ENCODE assay signal across 8 cellular contexts in genomic region chr17:28750178-28751047, GRCh38. TPM values are rescaled to one million over a fixed set of nuclear protein-coding genes. Genes with fewer than 3 reads are reported as not detected.
A peak's percentile ranks its signal among the peaks of the same experiment; 100 is the strongest.
DNase-seq lines count a peak whose midpoint lies in the region; TF ChIP-seq lines count a peak whose summit lies in the region.

No MANE protein-coding gene starts in this region.

- CTCF ChIA-PET in SK-N-SH (lab: Yijun Ruan, JAX), result interaction anchor here (0.6 to 20.4 kb wide), 29 partner anchors 9 to 213 kb away, joined by 3 to 612 read pairs (median 4); partner anchors contain the start of genes BLTP2, DHRS13, FLOT2 and NEK8
- CTCF ChIA-PET in activated naive CD4-positive, alpha-beta T cell treated with anti-CD3 and anti-CD28 coated beads, Interleukin-2, amount 10 ng/mL, durations not matched to agents 7 days and 5 days (lab: Charles Lee), result interaction anchor here (0.6 to 15.0 kb wide), 16 partner anchors 10 to 367 kb away, joined by 3 to 415 read pairs (median 3); partner anchors contain the start of genes NEK8, RPL23A and TLCD1

- no peaks in the 10 kb centered on the region for H3K27me3 ChIP-seq in HAP-1 (ENCODE audit: low read depth)
- H3K27me3 ChIP-seq in SK-N-SH (ENCODE audit: insufficient read depth), result no peaks in the 10 kb centered on the region
- no peaks in the 10 kb centered on the region for H3K27me3 ChIP-seq in thymus (ENCODE audit: control insufficient read depth, insufficient read depth)

- WGBS in SK-N-SH (ENCODE audit: low lambda C conversion rate), result 37% methylated on average over 20 of the region's 20 CpGs
- WGBS in thymus, result 55% methylated on average over 20 of the region's 20 CpGs

- POLR2A ChIA-PET in SK-N-SH (lab: Yijun Ruan, JAX), result interaction anchor here (0.6 to 2.9 kb wide), 2 partner anchors 23 to 31 kb away, joined by 3 to 52 read pairs; partner anchors contain the start of genes NEK8, RPL23A and TLCD1

- H3K9ac ChIP-seq in SK-N-SH, result peak overlapping the region; percentile 41; the same call in 1 of the 2 replicates

- peaks cover 38% of the 10 kb centered on the region for H3K4me1 Mint-ChIP-seq in activated naive CD4-positive, alpha-beta T cell treated with anti-CD3 and anti-CD28 coated beads, Interleukin-2, amount 10 ng/mL, durations not matched to agents 7 days and 5 days
- H3K4me1 Mint-ChIP-seq in osteocyte (ENCODE audit: unreplicated experiment), result peaks cover 23% of the 10 kb centered on the region

- in situ Hi-C loops in HAP-1 (cut with MboI; ENCODE audit: low sequenced_read_pairs), result loop anchor here (10.0 kb wide), 1 partner anchor 134 kb away; no protein-coding TSS in a partner anchor

- peak overlapping the region; percentile 55 for H3K27ac Mint-ChIP-seq in activated naive CD4-positive, alpha-beta T cell treated with anti-CD3 and anti-CD28 coated beads, Interleukin-2, amount 10 ng/mL, durations not matched to agents 7 days and 5 days
- peak overlapping the region; percentile 63 for H3K27ac Mint-ChIP-seq in osteocyte (ENCODE audit: unreplicated experiment)

- H3K4me3 ChIP-seq in HAP-1, result no peak overlapping the region
- peak overlapping the region in 1 of 2 experiments; percentile 33; a peak in 1 of 4 replicates for H3K4me3 ChIP-seq in SK-N-SH (ENCODE audit: low read depth in 2 of 2, low read length in 1 of 2)
- no peak overlapping the region for H3K4me3 ChIP-seq in thymus (ENCODE audit: low read length)

- H3K4me3 Mint-ChIP-seq in activated naive CD4-positive, alpha-beta T cell treated with anti-CD3 and anti-CD28 coated beads, Interleukin-2, amount 10 ng/mL, durations not matched to agents 7 days and 5 days, result no peak overlapping the region
- H3K4me3 Mint-ChIP-seq in osteocyte (ENCODE audit: unreplicated experiment), result no peak overlapping the region

- peaks cover 7% of the 10 kb centered on the region; the same call in 1 of the 2 replicates for H3K4me1 ChIP-seq in HAP-1
- H3K4me1 ChIP-seq in SK-N-SH (ENCODE audit: control insufficient read depth in 1 of 2, insufficient read depth in 2 of 2, low read depth in 1 of 2, low read length in 1 of 2), result peaks cover 22 to 32% of the 10 kb centered on the region in 2 experiments; a peak in 3 of 4 replicates
- H3K4me1 ChIP-seq in thymus (ENCODE audit: control insufficient read depth, insufficient read depth, low read length), result peaks cover 17% of the 10 kb centered on the region

- H3K27ac ChIP-seq in SK-N-SH (ENCODE audit: low read depth in 2 of 2, low read length in 1 of 2) (peak overlapping the region; percentile 36 to 44; a peak in 2 of 4 replicates), thymus (ENCODE audit: low read depth) (peak overlapping the region; percentile 15)

- H4K20me1 ChIP-seq in SK-N-SH (ENCODE audit: insufficient read depth), result peaks cover 62% of the 10 kb centered on the region

- H3K9me3 ChIP-seq in HAP-1, result no peaks in the 10 kb centered on the region
- no peaks in the 10 kb centered on the region for H3K9me3 ChIP-seq in SK-N-SH
- H3K9me3 ChIP-seq in thymus (ENCODE audit: control insufficient read depth), result no peaks in the 10 kb centered on the region

- no peak overlapping the region for H2AFZ ChIP-seq in SK-N-SH (ENCODE audit: low read depth)

- H3K27me3 Mint-ChIP-seq in activated naive CD4-positive, alpha-beta T cell treated with anti-CD3 and anti-CD28 coated beads, Interleukin-2, amount 10 ng/mL, durations not matched to agents 7 days and 5 days, result no peaks in the 10 kb centered on the region
- no peaks in the 10 kb centered on the region for H3K27me3 Mint-ChIP-seq in osteocyte (ENCODE audit: unreplicated experiment)

- H3K9me2 ChIP-seq in SK-N-SH, result no peaks in the 10 kb centered on the region

- peaks cover 21% of the 10 kb centered on the region for H3K36me3 Mint-ChIP-seq in activated naive CD4-positive, alpha-beta T cell treated with anti-CD3 and anti-CD28 coated beads, Interleukin-2, amount 10 ng/mL, durations not matched to agents 7 days and 5 days
- H3K36me3 Mint-ChIP-seq in osteocyte (ENCODE audit: unreplicated experiment), result peaks cover 11% of the 10 kb centered on the region

- TF ChIP-seq CTCF in SK-N-SH (IDR thresholded peaks at IDR 0.05), result peak; percentile 97
- TF ChIP-seq CTCF in osteocyte (IDR thresholded peaks at IDR 0.05), result peak; percentile 100

- H3K36me3 ChIP-seq in HAP-1 (replicated peaks) (peaks cover 65% of the 10 kb centered on the region), SK-N-SH (replicated peaks in 1 of 2; ENCODE audit: control insufficient read depth in 1 of 2, insufficient read depth in 2 of 2, low read length in 1 of 2) (peaks cover 34 to 41% of the 10 kb centered on the region in 2 experiments), thymus (ENCODE audit: control insufficient read depth, insufficient read depth) (peaks cover 31% of the 10 kb centered on the region)

- no peak overlapping the region for H3K4me2 ChIP-seq in SK-N-SH

- TF ChIP-seq RAD21 in SK-N-SH (IDR thresholded peaks at IDR 0.05; ENCODE audit: low read length), result peak; percentile 86

- peaks cover 44% of the 10 kb centered on the region for H3K79me2 ChIP-seq in SK-N-SH (ENCODE audit: insufficient read depth)

- DNase-seq in EL, result peak; percentile 91
- peak; percentile 88 to 96 for DNase-seq in HAP-1 (ENCODE audit: low spot score in 2 of 2)
- DNase-seq in NCI-H1105 (lab: John Stamatoyannopoulos, UW), result peak; percentile 79
- peak; percentile 87 for DNase-seq in SK-N-SH
- peak; percentile 94 for DNase-seq in activated naive CD4-positive, alpha-beta T cell treated with anti-CD3 and anti-CD28 coated beads, Interleukin-2, amount 10 ng/mL, durations not matched to agents 7 days and 5 days
- DNase-seq in globus pallidus (ENCODE audit: low spot score), result peak; percentile 91
- peak; percentile 97 for DNase-seq in osteocyte (ENCODE audit: extremely low spot score, unreplicated experiment)

- H3K9me3 Mint-ChIP-seq in activated naive CD4-positive, alpha-beta T cell treated with anti-CD3 and anti-CD28 coated beads, Interleukin-2, amount 10 ng/mL, durations not matched to agents 7 days and 5 days, result no peaks in the 10 kb centered on the region
- H3K9me3 Mint-ChIP-seq in osteocyte (ENCODE audit: unreplicated experiment), result no peaks in the 10 kb centered on the region

- peak in 1 of 2 experiments; percentile 18; a peak in 1 of 4 replicates for TF ChIP-seq EP300 in SK-N-SH (IDR thresholded peaks at IDR 0.05; ENCODE audit: borderline replicate concordance in 1 of 2, low read depth in 1 of 2, low read length in 1 of 2)

- H3F3A ChIP-seq in SK-N-SH (replicated peaks; ENCODE audit: insufficient read depth), result peaks cover 27% of the 10 kb centered on the region

TF ChIP-seq in SK-N-SH, 30 proteins besides CTCF, POLR2A, EP300 and RAD21 (continues in another document):
- TF ChIP-seq SMC3 (IDR thresholded peaks at IDR 0.05; ENCODE audit: low read depth, low read length) (peak; percentile 97), MAX (IDR thresholded peaks at IDR 0.05; ENCODE audit: low read depth) (peak; percentile 49; the same call in 1 of the 2 replicates), RFX5 (IDR thresholded peaks at IDR 0.05; ENCODE audit: low read length) (peak; percentile 40; the same call in 1 of the 2 replicates), TCF12 (IDR thresholded peaks at IDR 0.05) (no peak), RXRA (IDR thresholded peaks at IDR 0.05; ENCODE audit: borderline replicate concordance, low read depth) (no peak), JUND (IDR thresholded peaks at IDR 0.05) (no peak), RCOR1 (IDR thresholded peaks at IDR 0.05; ENCODE audit: low read length) (peak; percentile 23; the same call in 1 of the 2 replicates), ZBTB33 (IDR thresholded peaks at IDR 0.05; ENCODE audit: borderline replicate concordance, low read depth) (no peak), MXI1 (IDR thresholded peaks at IDR 0.05; ENCODE audit: low read depth, low read length) (peak; percentile 42; the same call in 1 of the 2 replicates), TEAD4 (IDR thresholded peaks at IDR 0.05; ENCODE audit: borderline replicate concordance, insufficient read depth) (no peak)

RNA-seq across cellular contexts. Expression of gene TRAF4, which starts 6.6 kb away (rescaled TPM):
- 95.7 and 104 TPM in 2 replicates for polyA plus RNA-seq in SK-N-SH (2012; rRNA removed)
- polyA plus RNA-seq in SK-N-SH (2012; cell fraction: cytosol; rRNA removed), result 25.9 and 50.9 TPM in 2 replicates
- polyA plus RNA-seq in SK-N-SH (2012; cell fraction: nucleus; rRNA removed), result 357 and 400 TPM in 2 replicates
- total RNA-seq in osteocyte, result 76.1 and 95.5 TPM in 2 replicates
- polyA plus RNA-seq in thymus, result 29.3 TPM

RNA-seq across cellular contexts. Expression of gene NEK8, which starts 21.8 kb away (rescaled TPM):
- polyA plus RNA-seq in SK-N-SH (2012; rRNA removed), result 6.0 and 11.0 TPM in 2 replicates
- 3.3 and 3.7 TPM in 2 replicates for polyA plus RNA-seq in SK-N-SH (2012; cell fraction: cytosol; rRNA removed)
- polyA plus RNA-seq in SK-N-SH (2012; cell fraction: nucleus; rRNA removed), result 26.3 and 30.9 TPM in 2 replicates
- total RNA-seq in osteocyte, result 8.5 and 9.9 TPM in 2 replicates
- 5.1 TPM for polyA plus RNA-seq in thymus

RNA-seq across cellular contexts. Expression of gene TLCD1, which starts 24.4 kb away (rescaled TPM):
- 18.3 and 21.6 TPM in 2 replicates for polyA plus RNA-seq in SK-N-SH (2012; rRNA removed)
- polyA plus RNA-seq in SK-N-SH (2012; cell fraction: cytosol; rRNA removed), result 15.0 and 18.4 TPM in 2 replicates
- 6.5 and 7.8 TPM in 2 replicates for polyA plus RNA-seq in SK-N-SH (2012; cell fraction: nucleus; rRNA removed)
- 3.8 and 5.8 TPM in 2 replicates for total RNA-seq in osteocyte
- polyA plus RNA-seq in thymus, result 9.2 TPM

RNA-seq across cellular contexts. Expression of gene RPL23A, which starts 30.6 kb away (rescaled TPM):
- polyA plus RNA-seq in SK-N-SH (2012; rRNA removed), result 1,147 and 1,359 TPM in 2 replicates
- polyA plus RNA-seq in SK-N-SH (2012; cell fraction: cytosol; rRNA removed), result 1,566 and 2,493 TPM in 2 replicates
- polyA plus RNA-seq in SK-N-SH (2012; cell fraction: nucleus; rRNA removed), result 219 and 277 TPM in 2 replicates
- total RNA-seq in osteocyte, result 1,390 and 1,395 TPM in 2 replicates
- 1,777 TPM for polyA plus RNA-seq in thymus

RNA-seq across cellular contexts. Expression of gene RAB34, which starts 32.7 kb away (rescaled TPM):
- 0.06 and 0.18 TPM in 2 replicates for polyA plus RNA-seq in SK-N-SH (2012; rRNA removed)
- 0.03 and 0.22 TPM in 2 replicates for polyA plus RNA-seq in SK-N-SH (2012; cell fraction: cytosol; rRNA removed)
- polyA plus RNA-seq in SK-N-SH (2012; cell fraction: nucleus; rRNA removed), result 0.50 and 0.54 TPM in 2 replicates
- 153 TPM in 2 replicates for total RNA-seq in osteocyte
- 81.9 TPM for polyA plus RNA-seq in thymus
